Comparison of ENCODE assay signal across 14 cellular contexts in genomic region chr7:30913821-30914515, GRCh38. TPM values are rescaled to one million over a fixed set of nuclear protein-coding genes. Genes with fewer than 3 reads are reported as not detected.
DNase-seq lines count a peak whose midpoint lies in the region; ATAC-seq and TF ChIP-seq lines count a peak whose summit lies in the region.
"Had no signal": no experiment of that assay in that cellular context is flagged by ENCODE, and none has a peak within 500 bp of the region (broad histone marks: within the 10 kb centered on the region; RNA-seq: fewer than 3 reads in every experiment).

No MANE protein-coding gene starts in this region.

- intact Hi-C loops in lower lobe of right lung (cut with DNase I), result no loop called here

- peak overlapping the region; percentile 75; the same call in 1 of the 2 replicates for H3K27ac Mint-ChIP-seq in HFFc6
- H3K27ac Mint-ChIP-seq: natural killer cell treated with Interleukin-12 subunit alpha and Interleukin-12 subunit beta and Interleukin-15 and Interleukin-18, amount 100 ng/mL, for 72 hours had no signal

- H3K9ac ChIP-seq in duodenal mucosa (ENCODE audit: low read depth in 1 of 2, low read length in 2 of 2), result peak overlapping the region; percentile 44 to 53
- H3K9ac ChIP-seq in stomach smooth muscle (ENCODE audit: low read length in 2 of 2), result peak overlapping the region; percentile 51 to 80

- no peaks in the 10 kb centered on the region for H3K36me3 Mint-ChIP-seq in HFFc6 (ENCODE audit: low read depth)
- H3K36me3 Mint-ChIP-seq in activated T-cell treated with anti-CD3 and anti-CD28 coated beads, Interleukin-2, amount 50 U/mL, for 4 hours (ENCODE audit: insufficient read depth), result no peaks in the 10 kb centered on the region
- H3K36me3 Mint-ChIP-seq: natural killer cell treated with Interleukin-12 subunit alpha and Interleukin-12 subunit beta and Interleukin-15 and Interleukin-18, amount 100 ng/mL, for 72 hours; WTC11 had no signal

- no peaks in the 10 kb centered on the region for H3K27me3 ChIP-seq in duodenal mucosa (ENCODE audit: control insufficient read depth in 1 of 2, insufficient read depth in 2 of 2, low read length in 2 of 2)
- no peaks in the 10 kb centered on the region for H3K27me3 ChIP-seq in lower lobe of right lung (ENCODE audit: low read depth)
- no peaks in the 10 kb centered on the region for H3K27me3 ChIP-seq in stomach smooth muscle (ENCODE audit: control insufficient read depth in 1 of 2, insufficient read depth in 2 of 2, low read length in 2 of 2)

- no peaks in the 10 kb centered on the region for H3K9me3 Mint-ChIP-seq in HFFc6
- H3K9me3 Mint-ChIP-seq in activated T-cell treated with anti-CD3 and anti-CD28 coated beads, Interleukin-2, amount 50 U/mL, for 4 hours, result no peaks in the 10 kb centered on the region
- H3K9me3 Mint-ChIP-seq: natural killer cell treated with Interleukin-12 subunit alpha and Interleukin-12 subunit beta and Interleukin-15 and Interleukin-18, amount 100 ng/mL, for 72 hours; WTC11 had no signal

- peaks cover 49 to 84% of the 10 kb centered on the region in 2 donors for H3K4me1 ChIP-seq in duodenal mucosa (ENCODE audit: control insufficient read depth in 1 of 2, insufficient read depth in 2 of 2, low read length in 2 of 2)
- peaks cover 43% of the 10 kb centered on the region for H3K4me1 ChIP-seq in lower lobe of right lung
- H3K4me1 ChIP-seq in stomach smooth muscle (ENCODE audit: control insufficient read depth, insufficient read depth, low read length), result peaks cover 80% of the 10 kb centered on the region

- H3K27ac ChIP-seq in duodenal mucosa (ENCODE audit: low read depth, low read length), result no peak overlapping the region
- H3K27ac ChIP-seq in lower lobe of right lung, result peak overlapping the region; percentile 83
- H3K27ac ChIP-seq in stomach smooth muscle (ENCODE audit: low read length), result peak overlapping the region; percentile 75
- H3K27ac ChIP-seq: spleen had no signal

- H3K36me3 ChIP-seq in duodenal mucosa (ENCODE audit: control insufficient read depth in 1 of 2, insufficient read depth in 2 of 2, low read length in 2 of 2) (no peaks in the 10 kb centered on the region), lower lobe of right lung (peaks cover 5% of the 10 kb centered on the region), stomach smooth muscle (ENCODE audit: control insufficient read depth in 2 of 2, insufficient read depth in 2 of 2, low read length in 2 of 2) (no peaks in the 10 kb centered on the region)
- H3K36me3 ChIP-seq: spleen had no signal

- TF ChIP-seq CTCF in HFFc6 (IDR thresholded peaks at IDR 0.05), result no peak
- TF ChIP-seq CTCF in lower lobe of right lung (IDR thresholded peaks at IDR 0.05), result no peak

- H3K9me3 ChIP-seq in duodenal mucosa (ENCODE audit: control insufficient read depth in 1 of 2, low read length in 2 of 2) (no peaks in the 10 kb centered on the region), lower lobe of right lung (no peaks in the 10 kb centered on the region), stomach smooth muscle (ENCODE audit: control insufficient read depth in 2 of 2, low read length in 2 of 2) (no peaks in the 10 kb centered on the region)
- H3K9me3 ChIP-seq: spleen had no signal

- DNase-seq in HFFc6 (no peak), lower lobe of right lung (no peak), NOMO-1 treated with dmso at 0.1 percent for 144 hours (lab: John Stamatoyannopoulos, UW; ENCODE audit: unreplicated experiment) (no peak), NCI-H146 treated with DMSO at 0.1 percent for 48 hours (lab: John Stamatoyannopoulos, UW; ENCODE audit: unreplicated experiment) (no peak)
- no peak for DNase-seq in activated T-cell treated with anti-CD3 and anti-CD28 coated beads, Interleukin-2, amount 50 U/mL, for 4 hours
- DNase-seq: activated T-cell treated with anti-CD3 and anti-CD28 coated beads, Interleukin-2, amount 50 U/mL, for 1 hour; DMS79; spleen had no signal

- peak in 1 of 2 donors; percentile 24 for ATAC-seq in lower lobe of right lung
- no peak for ATAC-seq in activated T-cell treated with anti-CD3 and anti-CD28 coated beads, Interleukin-2, amount 50 U/mL, for 4 hours
- ATAC-seq in HG03045 (IDR thresholded peaks at IDR 0.05; ENCODE audit: unreplicated experiment), result no peak
- ATAC-seq: natural killer cell treated with Interleukin-12 subunit alpha and Interleukin-12 subunit beta and Interleukin-15 and Interleukin-18, amount 100 ng/mL, for 72 hours; WTC11 had no signal

- H3K4me1 Mint-ChIP-seq in HFFc6 (ENCODE audit: low read depth), result peaks cover 13% of the 10 kb centered on the region
- no peaks in the 10 kb centered on the region for H3K4me1 Mint-ChIP-seq in activated T-cell treated with anti-CD3 and anti-CD28 coated beads, Interleukin-2, amount 50 U/mL, for 4 hours (ENCODE audit: low read depth)

- no peak overlapping the region for H3K4me3 Mint-ChIP-seq in HFFc6
- no peak overlapping the region for H3K4me3 Mint-ChIP-seq in activated T-cell treated with anti-CD3 and anti-CD28 coated beads, Interleukin-2, amount 50 U/mL, for 4 hours
- H3K4me3 Mint-ChIP-seq: natural killer cell treated with Interleukin-12 subunit alpha and Interleukin-12 subunit beta and Interleukin-15 and Interleukin-18, amount 100 ng/mL, for 72 hours; WTC11 had no signal

- H3K27me3 Mint-ChIP-seq in HFFc6 (ENCODE audit: insufficient read depth), result peaks cover 22% of the 10 kb centered on the region
- H3K27me3 Mint-ChIP-seq in activated T-cell treated with anti-CD3 and anti-CD28 coated beads, Interleukin-2, amount 50 U/mL, for 4 hours (ENCODE audit: low read depth), result no peaks in the 10 kb centered on the region
- H3K27me3 Mint-ChIP-seq: natural killer cell treated with Interleukin-12 subunit alpha and Interleukin-12 subunit beta and Interleukin-15 and Interleukin-18, amount 100 ng/mL, for 72 hours had no signal

- H3K4me3 ChIP-seq in duodenal mucosa (ENCODE audit: low read depth in 1 of 2, low read length in 2 of 2) (peak overlapping the region; percentile 67 to 77), lower lobe of right lung (peak overlapping the region; percentile 70), stomach smooth muscle (ENCODE audit: low read length in 2 of 2) (peak overlapping the region; percentile 91 to 94)

RNA-seq across cellular contexts. Expression of gene AQP1, which starts 2.3 kb away (rescaled TPM):
- under 1 TPM; 0.40 to 0.94 (median 0.57) TPM for total RNA-seq in HFFc6 (2021; fragmentation: NEBNext Ultra II Directional; extraction: Animal tissue kit (Norgen Biotek cat#: 25700))
- total RNA-seq in lower lobe of right lung, result 826 TPM
- 1 to 10 TPM in 1 of 3 donors, under 1 TPM in 2; 0.79 to 1.1 (median 0.91) TPM for total RNA-seq in activated T-cell treated with anti-CD3 and anti-CD28 coated beads, Interleukin-2, amount 50 U/mL, for 4 hours

RNA-seq across cellular contexts. Expression of gene GHRHR, which starts 49.8 kb away (rescaled TPM):
- total RNA-seq in HFFc6 (2021; fragmentation: NEBNext Ultra II Directional; extraction: Animal tissue kit (Norgen Biotek cat#: 25700)), result not detected
- not detected for total RNA-seq in lower lobe of right lung
- not detected for total RNA-seq in activated T-cell treated with anti-CD3 and anti-CD28 coated beads, Interleukin-2, amount 50 U/mL, for 4 hours
- total RNA-seq: dermis microvascular lymphatic vessel endothelial cell; natural killer cell treated with Interleukin-12 subunit alpha and Interleukin-12 subunit beta and Interleukin-15 and Interleukin-18, amount 100 ng/mL, for 72 hours; spleen had no signal

Comparison
In these comparisons a context has a peak if more than half of its experiments do, and no peak if none do; other contexts are left out.
1. RNA of gene AQP1, which starts 2.3 kb away (total RNA-seq): 826 TPM in lower lobe of right lung (single experiment); 0.79 to 1.1 TPM in activated T-cell treated with anti-CD3 and anti-CD28 coated beads, Interleukin-2, amount 50 U/mL, for 4 hours and 0.40 to 0.94 TPM in HFFc6; every median in the first group is over 100 times any median in the second.
2. Peak in every context shown above with its lines, with median percentiles within 50 percentile points of each other: H3K4me3 ChIP-seq.